In the genomic region with DNA sequence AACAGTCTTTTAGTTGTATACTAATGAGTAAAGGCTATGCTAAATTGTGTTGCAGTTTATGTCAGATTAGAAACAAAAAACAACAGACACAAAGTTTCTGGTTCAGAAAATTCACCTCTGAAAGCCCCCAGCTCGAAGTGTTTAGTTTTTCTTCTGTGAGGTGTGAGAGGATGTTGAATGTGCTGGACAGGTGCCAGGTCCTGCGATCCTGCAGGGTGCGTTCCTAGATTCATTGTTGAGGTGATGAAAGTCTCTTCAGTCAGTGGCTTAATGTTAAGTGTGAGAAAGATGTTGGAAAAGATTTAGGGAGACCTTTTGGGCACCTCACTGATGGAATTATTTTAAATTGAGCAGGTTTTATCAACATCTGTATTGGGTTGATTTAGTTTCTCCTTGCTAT, we compare ENCODE assay signal across 21 cellular contexts.
DNase-seq lines count a peak whose midpoint lies in the region; ATAC-seq and TF ChIP-seq lines count a peak whose summit lies in the region.
"Had no signal": no experiment of that assay in that cellular context is flagged by ENCODE, and none has a peak within 500 bp of the region (broad histone marks: within the 10 kb centered on the region; RNA-seq: fewer than 3 reads in every experiment).

No MANE protein-coding gene starts in this region.

- dilution Hi-C loops in mammary epithelial cell (cut with HindIII; ENCODE audit: low sequenced_read_pairs): no loop called here

- BruUV-seq in mammary epithelial cell (replicated peaks; lab: Mats Ljungman, UMichigan): no TSS peak

- no peak overlapping the region for H3K4me3 ChIP-seq in mammary epithelial cell (replicated peaks in 1 of 3; ENCODE audit: insufficient read depth in 1 of 3, low read depth in 2 of 3, low read length in 3 of 3)
- H3K4me3 ChIP-seq: K562, SJSA1 had no signal

- intact Hi-C loops in mammary epithelial cell (cut with micrococcal nuclease): no loop called here

- ATAC-seq in GM18505 (IDR thresholded peaks at IDR 0.05; ENCODE audit: unreplicated experiment): no peak
- ATAC-seq: K562, PC-3, T-helper 17 cell had no signal

- H3K9me3 ChIP-seq in mammary epithelial cell (replicated peaks; ENCODE audit: insufficient read depth, low read length): peaks cover 19% of the 10 kb centered on the region
- H3K9me3 ChIP-seq: SJSA1 had no signal

- no peak overlapping the region for H3K9ac ChIP-seq in mammary epithelial cell (ENCODE audit: insufficient read depth, low read length)

- no peak overlapping the region for H3K4me2 ChIP-seq in mammary epithelial cell (ENCODE audit: insufficient read depth, low read depth, low read length)

- H3K27me3 ChIP-seq in mammary epithelial cell (ENCODE audit: insufficient read depth, low read length): no peaks in the 10 kb centered on the region
- H3K27me3 ChIP-seq: SJSA1 had no signal

- WGBS in mammary epithelial cell (ENCODE audit: low coverage, missing lambda C conversion rate): 22% methylated on average over 3 of the region's 3 CpGs

- CTCF ChIA-PET in mammary epithelial cell (lab: Charles Lee; ENCODE audit: low non-redundant PET): no interaction called here

- H3K27ac ChIP-seq in mammary epithelial cell (ENCODE audit: insufficient read depth, low read depth, low read length): no peak overlapping the region
- H3K27ac ChIP-seq: C4-2B, SJSA1 had no signal

- in situ Hi-C loops in mammary epithelial cell (cut with MboI; ENCODE audit: low sequenced_read_pairs in 2 of 2): no loop called here

- no peak overlapping the region for H2AFZ ChIP-seq in mammary epithelial cell (ENCODE audit: low read depth, low read length)

- TF ChIP-seq CTCF in mammary epithelial cell (conservative IDR thresholded peaks at IDR 0.05 in 1 of 2, IDR thresholded peaks at IDR 0.05 in 1 of 2; ENCODE audit: extremely low read depth in 1 of 2, insufficient read depth in 1 of 2, low read depth in 1 of 2, low read length in 2 of 2): no peak

- H4K20me1 ChIP-seq in mammary epithelial cell (ENCODE audit: insufficient read depth, low read length): no peaks in the 10 kb centered on the region

- H3K36me3 ChIP-seq in mammary epithelial cell (ENCODE audit: insufficient read depth, low read length): no peaks in the 10 kb centered on the region
- H3K36me3 ChIP-seq: SJSA1 had no signal

- no peaks in the 10 kb centered on the region for H3K4me1 ChIP-seq in mammary epithelial cell (ENCODE audit: insufficient read depth, low read length)

- no peaks in the 10 kb centered on the region for H3K79me2 ChIP-seq in mammary epithelial cell (ENCODE audit: insufficient read depth, low read length)

- no peak for TF ChIP-seq POLR2A in GM18505 (IDR thresholded peaks at IDR 0.05; ENCODE audit: borderline replicate concordance, extremely low read depth, insufficient read depth, insufficient read length)

- DNase-seq in COLO668 (lab: John Stamatoyannopoulos, UW; ENCODE audit: unreplicated experiment) (peak; percentile 67), COR-L47 (lab: John Stamatoyannopoulos, UW) (peak; percentile 43), NCI-H345 (lab: John Stamatoyannopoulos, UW) (peak; percentile 62), mammary epithelial cell (peak; percentile 16), NCI-H2029 (lab: John Stamatoyannopoulos, UW) (no peak), hepatic stellate cell (ENCODE audit: low spot score) (no peak)
- DNase-seq: ACHN, AML-193, DMS 273 treated with DMSO at 0.1 percent for 48 hours, GDM1, H9, NCI-H1436, NCI-H2081 treated with DMSO at 0.1 percent for 48 hours, NCI-H226, NCI-H774, PC-3, T-helper 17 cell had no signal

Comparison
In these comparisons a context has a peak if more than half of its experiments do, and no peak if none do; other contexts are left out.
1. DNase-seq: peak in COLO668 (single experiment), COR-L47 (single experiment), NCI-H345 (single experiment) and mammary epithelial cell (single experiment); none in NCI-H2029 (single experiment) and hepatic stellate cell (single experiment).